Comparison of ENCODE assay signal across 14 cellular contexts in the genomic region with DNA sequence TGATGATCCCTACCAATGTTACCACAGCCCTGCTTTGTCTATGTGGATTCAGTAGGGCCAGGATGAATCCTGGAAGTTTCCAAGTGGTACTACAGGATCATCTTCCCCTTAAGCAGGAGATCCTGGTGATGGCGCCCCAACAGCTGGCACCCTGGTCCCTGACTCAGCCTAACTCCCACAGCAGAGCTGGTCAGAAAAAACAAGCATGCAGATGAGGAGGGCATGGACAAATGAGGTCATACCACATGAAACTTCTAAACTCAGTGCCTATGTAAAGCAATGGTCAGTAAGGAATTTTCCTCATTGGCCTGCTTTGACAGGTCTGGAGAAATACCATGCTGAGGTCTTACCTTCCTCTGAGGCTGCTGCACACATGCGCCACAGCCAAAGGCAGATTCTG.
DNase-seq lines count a peak whose midpoint lies in the region; TF ChIP-seq lines count a peak whose summit lies in the region.
"Had no signal": no experiment of that assay in that cellular context is flagged by ENCODE, and none has a peak within 500 bp of the region (broad histone marks: within the 10 kb centered on the region; RNA-seq: fewer than 3 reads in every experiment).

No MANE protein-coding gene starts in this region.

- no peak overlapping the region for H3K4ac ChIP-seq in mesendoderm (ENCODE audit: low read depth, low read length)

- H3K79me2 ChIP-seq in mesendoderm (ENCODE audit: control insufficient read depth, insufficient read depth, low read length) = no peaks in the 10 kb centered on the region

- no peak overlapping the region for H3K18ac ChIP-seq in mesendoderm (ENCODE audit: low read length)

- TF ChIP-seq POLR2A in adrenal gland (IDR thresholded peaks at IDR 0.05) = no peak

- H3K79me1 ChIP-seq in mesendoderm (ENCODE audit: low read length) = no peaks in the 10 kb centered on the region

- H3K4me2 ChIP-seq in mesendoderm (ENCODE audit: low read length) = no peak overlapping the region

- H4K5ac ChIP-seq in mesendoderm (ENCODE audit: low read length) = no peak overlapping the region

- H3K27me3 ChIP-seq in adrenal gland = no peaks in the 10 kb centered on the region
- peaks cover 0 to 3% of the 10 kb centered on the region in 2 donors for H3K27me3 ChIP-seq in tibial artery
- H3K27me3 ChIP-seq in mesendoderm (ENCODE audit: insufficient read depth, low read length, poor library complexity) = no peaks in the 10 kb centered on the region
- H3K27me3 ChIP-seq: SJSA1 had no signal

- TF ChIP-seq CTCF in adrenal gland (IDR thresholded peaks at IDR 0.05) (no peak), fibroblast of villous mesenchyme (IDR thresholded peaks at IDR 0.05; ENCODE audit: insufficient read depth, low read depth, low read length) (no peak), tibial artery (IDR thresholded peaks at IDR 0.05) (no peak)

- no peak overlapping the region for H3K56ac ChIP-seq in mesendoderm (ENCODE audit: low read length)

- H3K4me1 ChIP-seq in adrenal gland (replicated peaks in 1 of 2) (peaks cover 18 to 27% of the 10 kb centered on the region in 2 donors), tibial artery (peaks cover 0 to 74% (median 33%) of the 10 kb centered on the region in 4 donors), mesendoderm (ENCODE audit: control insufficient read depth, low read depth, low read length) (no peaks in the 10 kb centered on the region)

- DNase-seq in H4 (ENCODE audit: low spot score) (peak; percentile 16), adrenal gland (peak in 3 of 7 donors; percentile 18 to 52 (median 19)), fibroblast of villous mesenchyme (ENCODE audit: low read depth) (peak; percentile 18), tibial artery (no peak), COLO668 (lab: John Stamatoyannopoulos, UW; ENCODE audit: unreplicated experiment) (no peak), NCI-H2029 treated with DMSO at 0.1 percent for 48 hours (lab: John Stamatoyannopoulos, UW) (no peak), mesendoderm (no peak)
- DNase-seq: C1 segment of cervical spinal cord, DMS 273 treated with DMSO at 0.1 percent for 48 hours, H7, KG1, NCI-H1092 treated with DMSO at 0.1 percent for 48 hours, NCI-H526 had no signal

- H2BK15ac ChIP-seq in mesendoderm (replicated peaks; ENCODE audit: low read depth) = no peak overlapping the region

- H3K36me3 ChIP-seq in adrenal gland (replicated peaks in 1 of 2) (no peaks in the 10 kb centered on the region), tibial artery (no peaks in the 10 kb centered on the region), mesendoderm (ENCODE audit: control insufficient read depth, insufficient read depth, low read length) (no peaks in the 10 kb centered on the region)
- H3K36me3 ChIP-seq: SJSA1 had no signal

- intact Hi-C loops in adrenal gland (cut with DNase I) (no loop called here), tibial artery (cut with DNase I; ENCODE audit: low total_unique reads) (no loop called here)

- no peak overlapping the region for H4K8ac ChIP-seq in mesendoderm (ENCODE audit: low read depth, low read length)

- 85 to 95% (median 89%) methylated on average over 1 to 2 of the region's 2 CpGs for WGBS in adrenal gland, 4 donors
- WGBS in mesendoderm (ENCODE audit: extremely low coverage, insufficient coverage, low lambda C conversion rate) = no CpG with 5 or more reads among the region's 2 CpGs

- H3K9me3 ChIP-seq in adrenal gland (replicated peaks in 1 of 3) (no peaks in the 10 kb centered on the region), tibial artery (no peaks in the 10 kb centered on the region)
- H3K9me3 ChIP-seq: SJSA1 had no signal

- H3K27ac ChIP-seq in adrenal gland = peak overlapping the region in 4 of 5 donors; percentile 2 to 75 (median 53)
- H3K27ac ChIP-seq in tibial artery = peak overlapping the region; percentile 65 to 70
- H3K27ac ChIP-seq in mesendoderm (ENCODE audit: low read depth, low read length) = no peak overlapping the region
- H3K27ac ChIP-seq: SJSA1 had no signal

- H2BK120ac ChIP-seq in mesendoderm (ENCODE audit: low read depth, low read length) = no peak overlapping the region

- H3K9ac ChIP-seq in mesendoderm (ENCODE audit: low read length) = no peak overlapping the region

- H3K23ac ChIP-seq in mesendoderm (ENCODE audit: low read length) = no peak overlapping the region

- H2BK5ac ChIP-seq in mesendoderm (ENCODE audit: low read length) = no peak overlapping the region

- H3K4me3 ChIP-seq in adrenal gland = no peak overlapping the region
- no peak overlapping the region for H3K4me3 ChIP-seq in fibroblast of villous mesenchyme (ENCODE audit: low read depth, low read length)
- no peak overlapping the region for H3K4me3 ChIP-seq in tibial artery
- no peak overlapping the region for H3K4me3 ChIP-seq in mesendoderm (ENCODE audit: low read length)
- H3K4me3 ChIP-seq: SJSA1 had no signal

- H2AK5ac ChIP-seq in mesendoderm (ENCODE audit: low read length) = no peak overlapping the region

Comparison
In these comparisons a context has a peak if more than half of its experiments do, and no peak if none do; other contexts are left out.
1. DNase-seq: peak in H4 (single experiment) and fibroblast of villous mesenchyme (single experiment); none in tibial artery (0 of 2), COLO668 (single experiment), NCI-H2029 treated with DMSO at 0.1 percent for 48 hours (single experiment) and mesendoderm (single experiment).